2 cellular contexts compared by ENCODE assay signal in genomic region chr3:48694610-48695051, GRCh38.
TF ChIP-seq lines count a peak whose summit lies in the region.

No MANE protein-coding gene starts in this region.

TF ChIP-seq in A549, 52 proteins besides CTCF, POLR2A, EP300 and RAD21:
- no peak for TF ChIP-seq EHMT2 (IDR thresholded peaks at IDR 0.05; ENCODE audit: low read depth)
- peak in 1 of 2 experiments; percentile 60; a peak in 1 of 4 replicates for TF ChIP-seq CEBPB (IDR thresholded peaks at IDR 0.05)

TF ChIP-seq in endothelial cell of umbilical vein, 7 proteins besides CTCF, POLR2A, EP300 and RAD21:
- TF ChIP-seq MAX (IDR thresholded peaks at IDR 0.05; ENCODE audit: insufficient read depth, insufficient read length): no peak
- TF ChIP-seq EZH2 (IDR thresholded peaks at IDR 0.05; ENCODE audit: borderline replicate concordance, low read depth, low read length, severe bottlenecking): no peak
- TF ChIP-seq JUN (IDR thresholded peaks at IDR 0.05; ENCODE audit: borderline replicate concordance, insufficient read depth, insufficient read length, low read depth): no peak
- no peak for TF ChIP-seq GATA2 (IDR thresholded peaks at IDR 0.05; ENCODE audit: insufficient read depth, insufficient read length, low read depth, low read length)
- TF ChIP-seq MYC (IDR thresholded peaks at IDR 0.05; ENCODE audit: low read depth, low read length): no peak
- TF ChIP-seq POLR2AphosphoS5 (IDR thresholded peaks at IDR 0.05; ENCODE audit: insufficient read depth, low read depth, low read length): no peak
- TF ChIP-seq FOS (IDR thresholded peaks at IDR 0.05; ENCODE audit: borderline replicate concordance, insufficient read depth, low read length): no peak
